ENCODE assay signal across 1 cellular context in genomic region chr2:20196053-20196880, GRCh38.
TF ChIP-seq lines count a peak whose summit lies in the region.

No MANE protein-coding gene starts in this region.

TF ChIP-seq in IMR-90, 13 proteins besides CTCF, POLR2A, EP300 and RAD21 (continued from another document):
- no peak for TF ChIP-seq ELK1 (IDR thresholded peaks at IDR 0.05; ENCODE audit: borderline replicate concordance, low read depth, low read length)
- TF ChIP-seq NFE2L2 (IDR thresholded peaks at IDR 0.05; ENCODE audit: low read depth, low read length) = no peak
- TF ChIP-seq SMC3 (IDR thresholded peaks at IDR 0.05; ENCODE audit: low read depth, low read length) = no peak
- no peak for TF ChIP-seq MAFK (IDR thresholded peaks at IDR 0.05; ENCODE audit: low read depth, low read length)
- TF ChIP-seq MXI1 (IDR thresholded peaks at IDR 0.05; ENCODE audit: borderline replicate concordance, low read depth, low read length) = no peak
- no peak for TF ChIP-seq RCOR1 (IDR thresholded peaks at IDR 0.05; ENCODE audit: insufficient replicate concordance, low read length)
- TF ChIP-seq CEBPB (IDR thresholded peaks at IDR 0.05; ENCODE audit: low read depth, low read length) = no peak
